Comparison of ENCODE assay signal across 18 cellular contexts in the genomic region with DNA sequence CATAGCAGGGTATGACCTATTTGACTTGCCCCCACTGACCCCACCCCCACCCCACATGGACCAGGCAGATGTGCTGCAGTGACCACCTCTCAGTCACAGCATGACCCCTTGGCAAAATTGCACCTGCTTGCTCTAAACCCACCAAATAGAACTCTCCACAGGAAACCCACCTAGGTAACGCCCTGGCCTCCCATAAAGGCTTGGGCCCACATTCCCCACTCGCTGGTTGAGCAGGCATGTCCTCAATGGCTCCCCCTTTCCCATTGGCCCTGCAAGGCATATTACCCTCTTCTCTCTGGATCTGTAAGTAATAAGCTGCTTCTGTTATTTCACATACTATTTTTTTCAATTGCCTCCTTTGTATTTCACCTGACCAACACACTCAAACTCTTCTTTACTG. TPM values are rescaled to one million over a fixed set of nuclear protein-coding genes. Genes with fewer than 3 reads are reported as not detected.
DNase-seq lines count a peak whose midpoint lies in the region; ATAC-seq lines count a peak whose summit lies in the region.
"Had no signal": no experiment of that assay in that cellular context is flagged by ENCODE, and none has a peak within 500 bp of the region (broad histone marks: within the 10 kb centered on the region; RNA-seq: fewer than 3 reads in every experiment).

No MANE protein-coding gene starts in this region.

- H4K8ac ChIP-seq in mesenchymal stem cell (ENCODE audit: low read length) (peak overlapping the region; percentile 77), mesendoderm (ENCODE audit: low read depth, low read length) (no peak overlapping the region)

- POLR2A ChIA-PET in activated naive CD8-positive, alpha-beta T cell treated with anti-CD3 and anti-CD28 coated beads, Interleukin-2, amount 10 ng/mL, durations not matched to agents 7 days and 5 days (lab: Charles Lee): interaction anchor here (1.6 to 2.5 kb wide), 2 partner anchors 19 to 20 kb away, joined by 3 to 11 read pairs; a partner anchor contains a TSS
- POLR2A ChIA-PET in T-cell (lab: Charles Lee): no interaction called here

- H2AFZ ChIP-seq in mesenchymal stem cell (ENCODE audit: low read depth, low read length): no peak overlapping the region

- H3K56ac ChIP-seq in mesendoderm (ENCODE audit: low read length): no peak overlapping the region

- H2BK120ac ChIP-seq in mesenchymal stem cell (ENCODE audit: low read depth, low read length) (no peak overlapping the region), mesendoderm (ENCODE audit: low read depth, low read length) (no peak overlapping the region)

- H3K4ac ChIP-seq in mesenchymal stem cell (ENCODE audit: low read depth in 1 of 2, low read length in 2 of 2) (no peak overlapping the region), mesendoderm (ENCODE audit: low read depth, low read length) (no peak overlapping the region)

- no peaks in the 10 kb centered on the region for H3K27me3 ChIP-seq in mesenchymal stem cell (ENCODE audit: control insufficient read depth in 1 of 2, insufficient read depth in 1 of 2, low read length in 2 of 2)
- H3K27me3 ChIP-seq in mesendoderm (ENCODE audit: insufficient read depth, low read length, poor library complexity): no peaks in the 10 kb centered on the region
- H3K27me3 ChIP-seq: Peyer's patch had no signal

- peaks cover 0 to 25% of the 10 kb centered on the region in 2 experiments for H3K36me3 ChIP-seq in mesenchymal stem cell (ENCODE audit: control insufficient read depth in 1 of 2, insufficient read depth in 2 of 2, low read depth in 1 of 2, low read length in 2 of 2)
- H3K36me3 ChIP-seq in mesendoderm (ENCODE audit: control insufficient read depth, insufficient read depth, low read length): no peaks in the 10 kb centered on the region
- H3K36me3 ChIP-seq: Peyer's patch had no signal

- peak overlapping the region; percentile 9 to 56 for H3K18ac ChIP-seq in mesenchymal stem cell (ENCODE audit: low read depth in 1 of 2, low read length in 2 of 2)
- H3K18ac ChIP-seq in mesendoderm (ENCODE audit: low read length): no peak overlapping the region

- H3K79me2 ChIP-seq in mesendoderm (ENCODE audit: control insufficient read depth, insufficient read depth, low read length): no peaks in the 10 kb centered on the region

- H3K27me3 Mint-ChIP-seq in activated naive CD8-positive, alpha-beta T cell treated with anti-CD3 and anti-CD28 coated beads, Interleukin-2, amount 10 ng/mL, durations not matched to agents 7 days and 5 days: no peaks in the 10 kb centered on the region
- H3K27me3 Mint-ChIP-seq in activated naive CD8-positive, alpha-beta T cell treated with anti-CD3 and anti-CD28 coated beads for 36 hours: no peaks in the 10 kb centered on the region
- no peaks in the 10 kb centered on the region for H3K27me3 Mint-ChIP-seq in T-cell

- CTCF ChIA-PET in T-cell (lab: Charles Lee): interaction anchor here in 1 of 2 donors (0.6 kb wide), 1 partner anchor 99 kb away, joined by 3 read pairs; no protein-coding TSS in a partner anchor

- H2BK12ac ChIP-seq in mesenchymal stem cell (ENCODE audit: low read length in 2 of 2): peak overlapping the region; percentile 78 to 86

- H2AK5ac ChIP-seq in mesenchymal stem cell (ENCODE audit: low read length, severe bottlenecking) (no peak overlapping the region), mesendoderm (ENCODE audit: low read length) (no peak overlapping the region)

- DNase-seq in activated naive CD8-positive, alpha-beta T cell treated with anti-CD3 and anti-CD28 coated beads, Interleukin-2, amount 10 ng/mL, durations not matched to agents 7 days and 5 days: no peak
- no peak for DNase-seq in activated naive CD8-positive, alpha-beta T cell treated with anti-CD3 and anti-CD28 coated beads for 36 hours
- DNase-seq in T-cell (no peak), mesenchymal stem cell (no peak), mesendoderm (no peak), hippocampal formation (lab: John Stamatoyannopoulos, UW) (no peak), NCI-H2171 (lab: John Stamatoyannopoulos, UW) (no peak)
- DNase-seq: H9, Karpas-422, MM.1S, NCI-H1105, NCI-H1694 treated with DMSO at 0.1 percent for 48 hours, NCI-H2171 treated with DMSO at 0.1 percent for 48 hours, NCI-H510A, NCI-H82, Peyer's patch, SHP77 had no signal

- H3K27ac ChIP-seq in mesenchymal stem cell (ENCODE audit: low read length, poor library complexity, severe bottlenecking): no peak overlapping the region
- no peak overlapping the region for H3K27ac ChIP-seq in mesendoderm (ENCODE audit: low read depth, low read length)
- H3K27ac ChIP-seq: Peyer's patch had no signal

- H2BK5ac ChIP-seq in mesenchymal stem cell (ENCODE audit: low read depth, low read length, poor library complexity, severe bottlenecking) (no peak overlapping the region), mesendoderm (ENCODE audit: low read length) (no peak overlapping the region)

- no peaks in the 10 kb centered on the region for H3K9me3 Mint-ChIP-seq in activated naive CD8-positive, alpha-beta T cell treated with anti-CD3 and anti-CD28 coated beads, Interleukin-2, amount 10 ng/mL, durations not matched to agents 7 days and 5 days
- no peaks in the 10 kb centered on the region for H3K9me3 Mint-ChIP-seq in activated naive CD8-positive, alpha-beta T cell treated with anti-CD3 and anti-CD28 coated beads for 36 hours
- H3K9me3 Mint-ChIP-seq in T-cell: no peaks in the 10 kb centered on the region

- H3K79me1 ChIP-seq in mesenchymal stem cell (replicated peaks; ENCODE audit: low read length, poor library complexity, severe bottlenecking) (peaks cover 4% of the 10 kb centered on the region), mesendoderm (ENCODE audit: low read length) (no peaks in the 10 kb centered on the region)

- ATAC-seq in activated naive CD8-positive, alpha-beta T cell treated with anti-CD3 and anti-CD28 coated beads, Interleukin-2, amount 10 ng/mL, durations not matched to agents 7 days and 5 days (ENCODE audit: low read depth): no peak
- ATAC-seq in T-cell (replicated peaks in 1 of 4): no peak

- no peaks in the 10 kb centered on the region for H3K9me3 ChIP-seq in mesenchymal stem cell (ENCODE audit: control insufficient read depth, low read length)
- H3K9me3 ChIP-seq: Peyer's patch had no signal

- H3K36me3 Mint-ChIP-seq in activated naive CD8-positive, alpha-beta T cell treated with anti-CD3 and anti-CD28 coated beads, Interleukin-2, amount 10 ng/mL, durations not matched to agents 7 days and 5 days: peaks cover 43% of the 10 kb centered on the region
- H3K36me3 Mint-ChIP-seq in activated naive CD8-positive, alpha-beta T cell treated with anti-CD3 and anti-CD28 coated beads for 36 hours: peaks cover 2% of the 10 kb centered on the region
- peaks cover 38% of the 10 kb centered on the region for H3K36me3 Mint-ChIP-seq in T-cell

- 97% methylated on average over 2 of the region's 2 CpGs for WGBS in mesenchymal stem cell
- WGBS in mesendoderm (ENCODE audit: extremely low coverage, insufficient coverage, low lambda C conversion rate): no CpG with 5 or more reads among the region's 2 CpGs

- no peak overlapping the region for H3K23ac ChIP-seq in mesenchymal stem cell (ENCODE audit: low read length in 2 of 2)
- no peak overlapping the region for H3K23ac ChIP-seq in mesendoderm (ENCODE audit: low read length)

- H3K4me1 ChIP-seq in mesenchymal stem cell (ENCODE audit: control insufficient read depth, insufficient read depth, low read depth, low read length): peaks cover 4% of the 10 kb centered on the region
- no peaks in the 10 kb centered on the region for H3K4me1 ChIP-seq in mesendoderm (ENCODE audit: control insufficient read depth, low read depth, low read length)

- H3K4me1 Mint-ChIP-seq in activated naive CD8-positive, alpha-beta T cell treated with anti-CD3 and anti-CD28 coated beads, Interleukin-2, amount 10 ng/mL, durations not matched to agents 7 days and 5 days: peaks cover 53% of the 10 kb centered on the region
- H3K4me1 Mint-ChIP-seq in activated naive CD8-positive, alpha-beta T cell treated with anti-CD3 and anti-CD28 coated beads for 36 hours: peaks cover 29% of the 10 kb centered on the region
- H3K4me1 Mint-ChIP-seq in T-cell: peaks cover 53 to 77% (median 65%) of the 10 kb centered on the region in 3 donors

- peak overlapping the region; percentile 30 for H3K27ac Mint-ChIP-seq in activated naive CD8-positive, alpha-beta T cell treated with anti-CD3 and anti-CD28 coated beads, Interleukin-2, amount 10 ng/mL, durations not matched to agents 7 days and 5 days
- H3K27ac Mint-ChIP-seq in activated naive CD8-positive, alpha-beta T cell treated with anti-CD3 and anti-CD28 coated beads for 36 hours: no peak overlapping the region
- H3K27ac Mint-ChIP-seq in T-cell: no peak overlapping the region
- H3K27ac Mint-ChIP-seq: H9 had no signal

- H4K91ac ChIP-seq in mesenchymal stem cell (ENCODE audit: low read length): peak overlapping the region; percentile 69

- no peak overlapping the region for H2BK15ac ChIP-seq in mesenchymal stem cell (ENCODE audit: low read depth, poor library complexity, severe bottlenecking)
- no peak overlapping the region for H2BK15ac ChIP-seq in mesendoderm (replicated peaks; ENCODE audit: low read depth)

- H3K4me3 ChIP-seq in mesenchymal stem cell (ENCODE audit: insufficient read depth in 1 of 2, low read depth in 1 of 2, low read length in 2 of 2): no peak overlapping the region
- no peak overlapping the region for H3K4me3 ChIP-seq in mesendoderm (ENCODE audit: low read length)
- H3K4me3 ChIP-seq: Peyer's patch had no signal

- no peak overlapping the region for H3K4me2 ChIP-seq in mesenchymal stem cell (ENCODE audit: low read length, poor library complexity, severe bottlenecking)
- H3K4me2 ChIP-seq in mesendoderm (ENCODE audit: low read length): no peak overlapping the region

- no peak overlapping the region for H4K5ac ChIP-seq in mesendoderm (ENCODE audit: low read length)

- H3K9ac ChIP-seq in mesenchymal stem cell (ENCODE audit: low read length): no peak overlapping the region
- H3K9ac ChIP-seq in mesendoderm (ENCODE audit: low read length): no peak overlapping the region

- H3K4me3 Mint-ChIP-seq in activated naive CD8-positive, alpha-beta T cell treated with anti-CD3 and anti-CD28 coated beads, Interleukin-2, amount 10 ng/mL, durations not matched to agents 7 days and 5 days: peak overlapping the region; percentile 60
- no peak overlapping the region for H3K4me3 Mint-ChIP-seq in activated naive CD8-positive, alpha-beta T cell treated with anti-CD3 and anti-CD28 coated beads for 36 hours
- peak overlapping the region; percentile 3 to 46 (median 28) for H3K4me3 Mint-ChIP-seq in T-cell
- H3K4me3 Mint-ChIP-seq: H9 had no signal

- no peak overlapping the region for H3K14ac ChIP-seq in mesenchymal stem cell (ENCODE audit: low read length in 2 of 2)

RNA-seq across cellular contexts. Expression of a gene that starts 2.7 kb away (rescaled TPM):
- total RNA-seq in activated naive CD8-positive, alpha-beta T cell treated with anti-CD3 and anti-CD28 coated beads, Interleukin-2, amount 10 ng/mL, durations not matched to agents 7 days and 5 days: 10 to 100 TPM; 45.7 to 48.4 TPM
- 1 to 10 TPM; 7.2 to 9.1 TPM for total RNA-seq in activated naive CD8-positive, alpha-beta T cell treated with anti-CD3 and anti-CD28 coated beads for 36 hours
- 1 to 10 TPM; 1.7 to 5.5 (median 3.0) TPM for total RNA-seq in T-cell
- polyA plus RNA-seq in mesenchymal stem cell (2013, experiment 1 of 2): 26.8 TPM
- polyA plus RNA-seq in mesenchymal stem cell (2013, experiment 2 of 2): 26.9 TPM
- 2.2 TPM for polyA plus RNA-seq in mesendoderm (2013, experiment 1 of 2)
- 2.2 TPM for polyA plus RNA-seq in mesendoderm (2013, experiment 2 of 2)

RNA-seq across cellular contexts. Expression of a gene that starts 17.3 kb away (rescaled TPM):
- not detected for total RNA-seq in activated naive CD8-positive, alpha-beta T cell treated with anti-CD3 and anti-CD28 coated beads, Interleukin-2, amount 10 ng/mL, durations not matched to agents 7 days and 5 days
- total RNA-seq in activated naive CD8-positive, alpha-beta T cell treated with anti-CD3 and anti-CD28 coated beads for 36 hours: not detected
- total RNA-seq in T-cell: not detected
- polyA plus RNA-seq in mesenchymal stem cell (2013, experiment 1 of 2): 0.03 TPM
- polyA plus RNA-seq in mesenchymal stem cell (2013, experiment 2 of 2): not detected
- not detected for polyA plus RNA-seq in mesendoderm (2013, experiment 1 of 2)
- polyA plus RNA-seq in mesendoderm (2013, experiment 2 of 2): 0.03 TPM
- total RNA-seq: H9, Peyer's patch had no signal
- polyA plus RNA-seq: BJ had no signal

RNA-seq across cellular contexts. Expression of a gene that starts 19.2 kb away (rescaled TPM):
- 10 to 100 TPM; 30.7 to 32.2 TPM for total RNA-seq in activated naive CD8-positive, alpha-beta T cell treated with anti-CD3 and anti-CD28 coated beads, Interleukin-2, amount 10 ng/mL, durations not matched to agents 7 days and 5 days
- 10 to 100 TPM; 15.0 to 16.5 TPM for total RNA-seq in activated naive CD8-positive, alpha-beta T cell treated with anti-CD3 and anti-CD28 coated beads for 36 hours
- total RNA-seq in T-cell: 10 to 100 TPM; 12.6 to 20.3 (median 18.5) TPM
- polyA plus RNA-seq in mesenchymal stem cell (2013, experiment 1 of 2): 16.7 TPM
- 17.1 TPM for polyA plus RNA-seq in mesenchymal stem cell (2013, experiment 2 of 2)
- polyA plus RNA-seq in mesendoderm (2013, experiment 1 of 2): 4.0 TPM
- 4.0 TPM for polyA plus RNA-seq in mesendoderm (2013, experiment 2 of 2)

Comparison
In these comparisons a context has a peak if more than half of its experiments do, and no peak if none do; other contexts are left out.
1. RNA of a gene that starts 2.7 kb away (total RNA-seq): 45.7 to 48.4 TPM in activated naive CD8-positive, alpha-beta T cell treated with anti-CD3 and anti-CD28 coated beads, Interleukin-2, amount 10 ng/mL, durations not matched to agents 7 days and 5 days; 7.2 to 9.1 TPM in activated naive CD8-positive, alpha-beta T cell treated with anti-CD3 and anti-CD28 coated beads for 36 hours and 1.7 to 5.5 TPM in T-cell; every median in the first group is over 4 times any median in the second.